In the genomic region with DNA sequence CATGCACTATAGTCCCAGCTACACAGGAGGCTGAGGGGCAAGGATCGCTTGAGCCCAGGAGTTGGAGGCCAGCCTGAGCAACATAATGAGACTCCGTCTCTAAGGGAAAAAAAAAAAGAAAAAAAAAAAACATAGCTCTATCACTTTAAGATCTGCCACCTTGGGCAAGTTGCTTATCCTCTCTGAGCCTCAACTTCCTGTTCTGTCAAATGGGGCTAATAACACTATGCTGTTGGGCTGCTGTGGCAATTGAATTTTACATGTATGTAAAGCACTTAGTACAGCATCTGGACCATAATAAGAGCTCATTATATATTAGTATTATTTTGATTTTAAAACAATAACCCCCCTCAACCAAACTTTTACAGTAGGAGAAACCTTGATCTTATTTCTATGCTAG, we compare ENCODE assay signal across 1 cellular context.
TF ChIP-seq lines count a peak whose summit lies in the region.

No MANE protein-coding gene starts in this region.

TF ChIP-seq in GM12878, 131 proteins besides CTCF, POLR2A, EP300 and RAD21:
- TF ChIP-seq NFYA (IDR thresholded peaks at IDR 0.05; ENCODE audit: borderline replicate concordance, low read depth, low read length) = no peak
- no peak for TF ChIP-seq SUZ12 (IDR thresholded peaks at IDR 0.05; ENCODE audit: unreplicated experiment)
- no peak for TF ChIP-seq KLF5 (IDR thresholded peaks at IDR 0.05; ENCODE audit: partially characterized antibody)
- no peak for TF ChIP-seq CHD2 (IDR thresholded peaks at IDR 0.05; ENCODE audit: borderline replicate concordance, low read depth, low read length)
- TF ChIP-seq DPF2 (IDR thresholded peaks at IDR 0.05) = no peak
- TF ChIP-seq, protein P1, sequence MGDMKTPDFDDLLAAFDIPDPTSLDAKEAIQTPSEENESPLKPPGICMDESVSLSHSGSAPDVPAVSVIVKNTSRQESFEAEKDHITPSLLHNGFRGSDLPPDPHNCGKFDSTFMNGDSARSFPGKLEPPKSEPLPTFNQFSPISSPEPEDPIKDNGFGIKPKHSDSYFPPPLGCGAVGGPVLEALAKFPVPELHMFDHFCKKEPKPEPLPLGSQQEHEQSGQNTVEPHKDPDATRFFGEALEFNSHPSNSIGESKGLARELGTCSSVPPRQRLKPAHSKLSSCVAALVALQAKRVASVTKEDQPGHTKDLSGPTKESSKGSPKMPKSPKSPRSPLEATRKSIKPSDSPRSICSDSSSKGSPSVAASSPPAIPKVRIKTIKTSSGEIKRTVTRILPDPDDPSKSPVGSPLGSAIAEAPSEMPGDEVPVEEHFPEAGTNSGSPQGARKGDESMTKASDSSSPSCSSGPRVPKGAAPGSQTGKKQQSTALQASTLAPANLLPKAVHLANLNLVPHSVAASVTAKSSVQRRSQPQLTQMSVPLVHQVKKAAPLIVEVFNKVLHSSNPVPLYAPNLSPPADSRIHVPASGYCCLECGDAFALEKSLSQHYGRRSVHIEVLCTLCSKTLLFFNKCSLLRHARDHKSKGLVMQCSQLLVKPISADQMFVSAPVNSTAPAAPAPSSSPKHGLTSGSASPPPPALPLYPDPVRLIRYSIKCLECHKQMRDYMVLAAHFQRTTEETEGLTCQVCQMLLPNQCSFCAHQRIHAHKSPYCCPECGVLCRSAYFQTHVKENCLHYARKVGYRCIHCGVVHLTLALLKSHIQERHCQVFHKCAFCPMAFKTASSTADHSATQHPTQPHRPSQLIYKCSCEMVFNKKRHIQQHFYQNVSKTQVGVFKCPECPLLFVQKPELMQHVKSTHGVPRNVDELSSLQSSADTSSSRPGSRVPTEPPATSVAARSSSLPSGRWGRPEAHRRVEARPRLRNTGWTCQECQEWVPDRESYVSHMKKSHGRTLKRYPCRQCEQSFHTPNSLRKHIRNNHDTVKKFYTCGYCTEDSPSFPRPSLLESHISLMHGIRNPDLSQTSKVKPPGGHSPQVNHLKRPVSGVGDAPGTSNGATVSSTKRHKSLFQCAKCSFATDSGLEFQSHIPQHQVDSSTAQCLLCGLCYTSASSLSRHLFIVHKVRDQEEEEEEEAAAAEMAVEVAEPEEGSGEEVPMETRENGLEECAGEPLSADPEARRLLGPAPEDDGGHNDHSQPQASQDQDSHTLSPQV (IDR thresholded peaks at IDR 0.05) = no peak
- no peak for TF ChIP-seq POLR2AphosphoS2 (IDR thresholded peaks at IDR 0.05; ENCODE audit: low read depth, low read length)
- TF ChIP-seq ZZZ3 (IDR thresholded peaks at IDR 0.05; ENCODE audit: control insufficient read depth, insufficient read length, low read depth) = no peak
- no peak for TF ChIP-seq ETV6 (conservative IDR thresholded peaks at IDR 0.05 in 1 of 2, IDR thresholded peaks at IDR 0.05 in 1 of 2; ENCODE audit: borderline replicate concordance in 1 of 2, low read depth in 1 of 2)
- TF ChIP-seq MTA3 (IDR thresholded peaks at IDR 0.05; ENCODE audit: borderline replicate concordance, low read length) = no peak
- TF ChIP-seq, protein P2, sequence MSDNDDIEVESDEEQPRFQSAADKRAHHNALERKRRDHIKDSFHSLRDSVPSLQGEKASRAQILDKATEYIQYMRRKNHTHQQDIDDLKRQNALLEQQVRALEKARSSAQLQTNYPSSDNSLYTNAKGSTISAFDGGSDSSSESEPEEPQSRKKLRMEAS (IDR thresholded peaks at IDR 0.05; ENCODE audit: low read depth, low read length) = no peak
- no peak for TF ChIP-seq WRNIP1 (IDR thresholded peaks at IDR 0.05; ENCODE audit: borderline replicate concordance, low read depth, low read length)
- TF ChIP-seq ZNF217 (IDR thresholded peaks at IDR 0.05) = no peak
- TF ChIP-seq YBX1 (IDR thresholded peaks at IDR 0.05) = no peak
- no peak for TF ChIP-seq CREB1 (IDR thresholded peaks at IDR 0.05; ENCODE audit: low read depth)
- no peak for TF ChIP-seq NRF1 (conservative IDR thresholded peaks at IDR 0.05; ENCODE audit: low read depth, low read length)
TF ChIP-seq in GM12878: peak in this region for 0.
